ENCODE assay signal across 8 cellular contexts in genomic region chr11:96215094-96215782, GRCh38.
DNase-seq lines count a peak whose midpoint lies in the region; ATAC-seq lines count a peak whose summit lies in the region.

No MANE protein-coding gene starts in this region.

- peaks cover 3% of the 10 kb centered on the region for H3K9me3 Mint-ChIP-seq in activated T-cell treated with anti-CD3 and anti-CD28 coated beads, Interleukin-2, amount 50 U/mL, for 4 hours

- H3K4me3 Mint-ChIP-seq in activated T-cell treated with anti-CD3 and anti-CD28 coated beads, Interleukin-2, amount 50 U/mL, for 4 hours: peak overlapping the region; percentile 42

- H3K9me3 ChIP-seq in subcutaneous abdominal adipose tissue (ENCODE audit: control insufficient read depth in 5 of 5, low read length in 5 of 5): no peaks in the 10 kb centered on the region

- H3K9ac ChIP-seq in subcutaneous abdominal adipose tissue (ENCODE audit: low read length in 5 of 5): peak overlapping the region in 3 of 5 donors; percentile 8 to 53 (median 21)

- DNase-seq in COLO668 (lab: John Stamatoyannopoulos, UW; ENCODE audit: unreplicated experiment) (peak; percentile 3), left cardiac atrium (no peak), mesenteric fat pad (ENCODE audit: low spot score) (no peak), SKM-1 (lab: John Stamatoyannopoulos, UW; ENCODE audit: unreplicated experiment) (no peak)
- DNase-seq in activated T-cell treated with anti-CD3 and anti-CD28 coated beads, Interleukin-2, amount 50 U/mL, for 4 hours: no peak

- intact Hi-C loops in left cardiac atrium (cut with DNase I): loop anchor here in 1 of 2 donors (10.0 kb wide), 1 partner anchor 50 kb away; no protein-coding TSS in a partner anchor

- peaks cover 7% of the 10 kb centered on the region for H3K36me3 Mint-ChIP-seq in activated T-cell treated with anti-CD3 and anti-CD28 coated beads, Interleukin-2, amount 50 U/mL, for 4 hours (ENCODE audit: insufficient read depth)

- peaks cover 2 to 62% (median 48%) of the 10 kb centered on the region in 5 donors for H3K4me1 ChIP-seq in subcutaneous abdominal adipose tissue (ENCODE audit: control insufficient read depth in 5 of 5, insufficient read depth in 5 of 5, low read length in 5 of 5)

- no peaks in the 10 kb centered on the region for H3K36me3 ChIP-seq in subcutaneous abdominal adipose tissue (ENCODE audit: control insufficient read depth in 5 of 5, insufficient read depth in 5 of 5, low read length in 5 of 5)

- H3K27me3 ChIP-seq in subcutaneous abdominal adipose tissue (ENCODE audit: control insufficient read depth in 5 of 5, insufficient read depth in 4 of 5, low read length in 5 of 5): no peaks in the 10 kb centered on the region

- H3K27me3 Mint-ChIP-seq in activated T-cell treated with anti-CD3 and anti-CD28 coated beads, Interleukin-2, amount 50 U/mL, for 4 hours (ENCODE audit: low read depth): no peaks in the 10 kb centered on the region

- H3K4me3 ChIP-seq in subcutaneous abdominal adipose tissue (ENCODE audit: low read depth in 1 of 5, low read length in 5 of 5): no peak overlapping the region

- peaks cover 85% of the 10 kb centered on the region for H3K4me1 Mint-ChIP-seq in activated T-cell treated with anti-CD3 and anti-CD28 coated beads, Interleukin-2, amount 50 U/mL, for 4 hours (ENCODE audit: low read depth)

- ATAC-seq in GM19395 (IDR thresholded peaks at IDR 0.05; ENCODE audit: unreplicated experiment): peak; percentile 86
- ATAC-seq in HG03378 (IDR thresholded peaks at IDR 0.05; ENCODE audit: unreplicated experiment): peak; percentile 79
- ATAC-seq in activated T-cell treated with anti-CD3 and anti-CD28 coated beads, Interleukin-2, amount 50 U/mL, for 4 hours: peak; percentile 26 to 49
- peak; percentile 12 to 25 for ATAC-seq in left cardiac atrium

- H3K27ac ChIP-seq in subcutaneous abdominal adipose tissue (ENCODE audit: low read depth, low read length): peak overlapping the region; percentile 66

Comparison
In these comparisons a context has a peak if more than half of its experiments do, and no peak if none do; other contexts are left out.
1. ATAC-seq: peak in every context shown above with its lines; median percentile 86 in GM19395; 79 in HG03378; 38 in activated T-cell treated with anti-CD3 and anti-CD28 coated beads, Interleukin-2, amount 50 U/mL, for 4 hours; 18 in left cardiac atrium.